Comparison of ENCODE assay signal across 13 cellular contexts in the genomic region with DNA sequence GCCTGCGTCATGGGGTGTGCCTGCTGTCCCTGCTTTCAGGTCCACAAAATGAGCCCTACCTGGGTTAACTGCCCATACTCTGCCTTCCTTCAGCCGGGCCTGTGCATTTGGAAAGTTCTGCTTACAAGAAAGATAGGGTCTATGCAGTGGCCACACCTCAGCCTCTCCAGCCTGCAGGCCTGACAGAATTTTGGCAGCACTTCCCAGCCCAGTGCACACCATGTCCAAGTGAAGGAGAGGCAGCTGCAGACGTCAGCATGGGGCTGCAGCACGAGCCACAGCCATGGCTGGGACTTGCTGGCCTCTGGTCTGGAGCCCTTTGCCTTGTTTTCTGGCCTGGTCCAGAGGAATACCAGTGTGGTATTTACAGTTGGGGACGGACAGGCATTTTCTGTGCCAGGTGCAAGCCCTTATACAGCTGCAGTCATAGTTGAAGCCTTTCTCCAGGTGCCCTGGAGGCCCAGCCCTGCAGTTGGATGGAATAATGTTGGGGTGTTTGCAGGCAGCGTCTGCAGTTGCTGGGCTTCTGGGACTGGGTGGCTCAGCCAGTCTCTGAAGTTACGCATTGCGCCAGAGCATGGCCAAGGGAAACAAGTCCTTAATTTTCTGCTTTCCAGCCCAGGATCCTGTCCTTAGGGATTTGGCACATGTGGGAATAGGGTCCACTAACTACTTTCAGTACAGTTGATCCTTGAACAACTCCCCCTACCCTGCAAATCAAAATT. TPM values are rescaled to one million over a fixed set of nuclear protein-coding genes. Genes with fewer than 3 reads are reported as not detected.
DNase-seq lines count a peak whose midpoint lies in the region; ATAC-seq and TF ChIP-seq lines count a peak whose summit lies in the region.
"Had no signal": no experiment of that assay in that cellular context is flagged by ENCODE, and none has a peak within 500 bp of the region (broad histone marks: within the 10 kb centered on the region; RNA-seq: fewer than 3 reads in every experiment).

No MANE protein-coding gene starts in this region.

- peaks cover 11% of the 10 kb centered on the region for H3K4me1 Mint-ChIP-seq in activated CD8-positive, alpha-beta memory T cell treated with anti-CD3 and anti-CD28 coated beads, Interleukin-2, amount 10 ng/mL, durations not matched to agents 7 days and 5 days

- TF ChIP-seq EP300 in upper lobe of left lung (IDR thresholded peaks at IDR 0.05): no peak

- H3K9me3 Mint-ChIP-seq in activated CD8-positive, alpha-beta memory T cell treated with anti-CD3 and anti-CD28 coated beads, Interleukin-2, amount 10 ng/mL, durations not matched to agents 7 days and 5 days (ENCODE audit: low read depth): no peaks in the 10 kb centered on the region

- no peak for TF ChIP-seq CTCF in omental fat pad (IDR thresholded peaks at IDR 0.05)
- TF ChIP-seq CTCF in upper lobe of left lung (IDR thresholded peaks at IDR 0.05): no peak
- TF ChIP-seq CTCF in GM13977 (IDR thresholded peaks at IDR 0.05; ENCODE audit: extremely low read depth, insufficient read depth, missing control alignments): no peak

- H3K36me3 Mint-ChIP-seq in activated CD8-positive, alpha-beta memory T cell treated with anti-CD3 and anti-CD28 coated beads, Interleukin-2, amount 10 ng/mL, durations not matched to agents 7 days and 5 days: peaks cover 9% of the 10 kb centered on the region

- H3K9me3 ChIP-seq in upper lobe of left lung: no peaks in the 10 kb centered on the region
- H3K9me3 ChIP-seq: tibial nerve had no signal

- no peak overlapping the region for H3K4me3 Mint-ChIP-seq in activated CD8-positive, alpha-beta memory T cell treated with anti-CD3 and anti-CD28 coated beads, Interleukin-2, amount 10 ng/mL, durations not matched to agents 7 days and 5 days

- intact Hi-C loops in Right ventricle myocardium inferior (cut with DNase I): loop anchor here (2.0 kb wide), 1 partner anchor 23 kb away; no protein-coding TSS in a partner anchor

- H3K4me3 ChIP-seq in upper lobe of left lung: no peak overlapping the region
- H3K4me3 ChIP-seq: tibial nerve had no signal

- in situ Hi-C loops in GM13977 (cut with MboI; ENCODE audit: low pct_unique_long_range_greater_than_20kb, low sequenced_read_pairs, unreplicated experiment): no loop called here

- TF ChIP-seq POLR2A in upper lobe of left lung (IDR thresholded peaks at IDR 0.05): no peak

- no peaks in the 10 kb centered on the region for H3K27me3 Mint-ChIP-seq in activated CD8-positive, alpha-beta memory T cell treated with anti-CD3 and anti-CD28 coated beads, Interleukin-2, amount 10 ng/mL, durations not matched to agents 7 days and 5 days

- ATAC-seq in activated CD8-positive, alpha-beta memory T cell treated with anti-CD3 and anti-CD28 coated beads, Interleukin-2, amount 10 ng/mL, durations not matched to agents 7 days and 5 days: no peak
- ATAC-seq in Right ventricle myocardium inferior (peak; percentile 97), omental fat pad (ENCODE audit: low FRiP score) (peak; percentile 68), upper lobe of left lung (ENCODE audit: low FRiP score in 2 of 2) (peak; percentile 72 to 83), HG03378 (IDR thresholded peaks at IDR 0.05; ENCODE audit: unreplicated experiment) (no peak)
- ATAC-seq: SK-N-SH treated with all-trans-retinoic acid at 6 μM for 48 hours had no signal

- peaks cover 0 to 39% (median 10%) of the 10 kb centered on the region in 4 donors for H3K36me3 ChIP-seq in upper lobe of left lung

- CTCF ChIA-PET in activated CD8-positive, alpha-beta memory T cell treated with anti-CD3 and anti-CD28 coated beads, Interleukin-2, amount 10 ng/mL, durations not matched to agents 7 days and 5 days (lab: Charles Lee): no interaction called here

- H3K27me3 ChIP-seq in upper lobe of left lung: no peaks in the 10 kb centered on the region
- H3K27me3 ChIP-seq: tibial nerve had no signal

- WGBS in upper lobe of left lung, 2 donors: 43 to 63% methylated on average over 6 to 8 of the region's 8 CpGs

- H3K4me1 ChIP-seq in upper lobe of left lung: peaks cover 22 to 45% (median 33%) of the 10 kb centered on the region in 4 donors

- DNase-seq in activated CD8-positive, alpha-beta memory T cell treated with anti-CD3 and anti-CD28 coated beads, Interleukin-2, amount 50 U/mL, for 48 hours: peak; percentile 30
- no peak for DNase-seq in activated CD8-positive, alpha-beta memory T cell treated with anti-CD3 and anti-CD28 coated beads, Interleukin-2, amount 10 ng/mL, durations not matched to agents 7 days and 5 days
- DNase-seq in Right ventricle myocardium inferior (ENCODE audit: missing footprints): peak; percentile 91
- DNase-seq in omental fat pad (ENCODE audit: low spot score): no peak
- DNase-seq in upper lobe of left lung: peak; percentile 49 to 62
- no peak for DNase-seq in mesenteric fat pad (ENCODE audit: low spot score)
- DNase-seq in GM13977 (ENCODE audit: low spot score): no peak
- DNase-seq: activated T-cell treated with anti-CD3 and anti-CD28 coated beads for 4 hours, MM.1S, NCI-H2171 treated with DMSO at 0.1 percent for 48 hours had no signal

- peak overlapping the region in 2 of 4 donors; percentile 46 to 53 for H3K27ac ChIP-seq in upper lobe of left lung

- no peak overlapping the region for H3K27ac Mint-ChIP-seq in activated CD8-positive, alpha-beta memory T cell treated with anti-CD3 and anti-CD28 coated beads, Interleukin-2, amount 10 ng/mL, durations not matched to agents 7 days and 5 days

RNA-seq across cellular contexts. Expression of gene JADE1, which starts 26.2 kb away (rescaled TPM):
- total RNA-seq in activated CD8-positive, alpha-beta memory T cell treated with anti-CD3 and anti-CD28 coated beads, Interleukin-2, amount 10 ng/mL, durations not matched to agents 7 days and 5 days: 10 to 100 TPM; 30.4 to 31.2 TPM
- total RNA-seq in Right ventricle myocardium inferior (24.3 TPM), omental fat pad (10 to 100 TPM; 37.2 to 57.4 (median 45.5) TPM), upper lobe of left lung (10 to 100 TPM; 26.2 to 46.5 (median 38.1) TPM), mesenteric fat pad (53.4 TPM)

Comparison
In these comparisons a context has a peak if more than half of its experiments do, and no peak if none do; other contexts are left out.
1. DNase-seq: peak in activated CD8-positive, alpha-beta memory T cell treated with anti-CD3 and anti-CD28 coated beads, Interleukin-2, amount 50 U/mL, for 48 hours (single experiment), Right ventricle myocardium inferior (single experiment) and upper lobe of left lung (2 of 2); none in activated CD8-positive, alpha-beta memory T cell treated with anti-CD3 and anti-CD28 coated beads, Interleukin-2, amount 10 ng/mL, durations not matched to agents 7 days and 5 days (single experiment), omental fat pad (single experiment), mesenteric fat pad (single experiment) and GM13977 (single experiment).
2. ATAC-seq: peak in Right ventricle myocardium inferior (single experiment), omental fat pad (single experiment) and upper lobe of left lung (2 of 2); none in activated CD8-positive, alpha-beta memory T cell treated with anti-CD3 and anti-CD28 coated beads, Interleukin-2, amount 10 ng/mL, durations not matched to agents 7 days and 5 days (single experiment) and HG03378 (single experiment).